ENCODE assay signal across 1 cellular context in the genomic region with DNA sequence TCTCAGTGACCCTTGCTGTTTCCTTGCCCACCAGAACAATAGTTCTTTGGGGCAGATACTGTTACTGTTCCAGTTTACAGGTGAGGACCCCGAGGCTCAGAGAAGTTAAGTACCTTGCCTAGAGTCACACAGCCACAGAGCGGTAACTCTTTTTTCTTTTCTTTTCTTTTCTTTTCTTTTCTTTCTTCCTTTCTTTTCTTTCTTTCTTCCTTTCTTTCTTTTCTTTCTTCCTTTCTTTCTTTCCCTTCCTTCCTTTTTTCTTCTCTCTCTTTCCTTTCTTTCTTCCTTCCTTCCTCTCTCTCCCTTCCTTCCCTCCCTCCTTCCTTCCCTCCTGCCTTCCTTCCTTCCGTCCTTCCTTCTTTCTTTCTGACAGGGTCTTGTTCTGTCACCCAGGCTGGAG.
A peak's percentile ranks its signal among the peaks of the same experiment; 100 is the strongest.
TF ChIP-seq lines count a peak whose summit lies in the region.

No MANE protein-coding gene starts in this region.

TF ChIP-seq in HEK293, 187 proteins besides CTCF, POLR2A, EP300 and RAD21 (continued from another document):
- TF ChIP-seq ZNF366 (tag by site-specific recombination; conservative IDR thresholded peaks at IDR 0.05): peak; percentile 100
- TF ChIP-seq KLF16 (tag by site-specific recombination; IDR thresholded peaks at IDR 0.05): no peak
- TF ChIP-seq ZNF514 (tag by site-specific recombination; IDR thresholded peaks at IDR 0.05): 0 out of 2 replicates have a peak, but pooled peaks have one; percentile 17
- no peak for TF ChIP-seq TRIM28 (IDR thresholded peaks at IDR 0.05; ENCODE audit: borderline replicate concordance, low read length)
- no peak for TF ChIP-seq AEBP2 (tag by site-specific recombination; IDR thresholded peaks at IDR 0.05; ENCODE audit: borderline replicate concordance)
- TF ChIP-seq, protein P1, sequence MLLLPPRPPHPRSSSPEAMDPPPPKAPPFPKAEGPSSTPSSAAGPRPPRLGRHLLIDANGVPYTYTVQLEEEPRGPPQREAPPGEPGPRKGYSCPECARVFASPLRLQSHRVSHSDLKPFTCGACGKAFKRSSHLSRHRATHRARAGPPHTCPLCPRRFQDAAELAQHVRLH (tag by site-specific recombination; IDR thresholded peaks at IDR 0.05): no peak
